1 cellular context compared by ENCODE assay signal in genomic region chr5:151459680-151460079, GRCh38.
TF ChIP-seq lines count a peak whose summit lies in the region.

No MANE protein-coding gene starts in this region.

TF ChIP-seq in HepG2, 621 proteins besides CTCF, POLR2A, EP300 and RAD21 (continued from another document):
- no peak for TF ChIP-seq SAFB2 (CRISPR knock-in tag; IDR thresholded peaks at IDR 0.05; ENCODE audit: borderline replicate concordance, low read depth)
- TF ChIP-seq MXD1 (CRISPR knock-in tag; IDR thresholded peaks at IDR 0.05): no peak
- TF ChIP-seq CHD4 (IDR thresholded peaks at IDR 0.05; ENCODE audit: borderline replicate concordance, low read length): no peak
- no peak for TF ChIP-seq ZNF235 (CRISPR knock-in tag; IDR thresholded peaks at IDR 0.05; ENCODE audit: borderline replicate concordance)
- TF ChIP-seq MED1 (CRISPR knock-in tag; IDR thresholded peaks at IDR 0.05): no peak
- TF ChIP-seq E2F2 (CRISPR knock-in tag; IDR thresholded peaks at IDR 0.05; ENCODE audit: borderline replicate concordance): no peak
- no peak for TF ChIP-seq RNF219 (CRISPR knock-in tag; IDR thresholded peaks at IDR 0.05)
